Comparison of ENCODE assay signal across 9 cellular contexts in genomic region chr16:13436641-13437423, GRCh38.
DNase-seq lines count a peak whose midpoint lies in the region; ATAC-seq, FAIRE-seq and TF ChIP-seq lines count a peak whose summit lies in the region.
"Had no signal": no experiment of that assay in that cellular context is flagged by ENCODE, and none has a peak within 500 bp of the region (broad histone marks: within the 10 kb centered on the region; RNA-seq: fewer than 3 reads in every experiment).

No MANE protein-coding gene starts in this region.

- no peaks in the 10 kb centered on the region for H3K79me2 ChIP-seq in OCI-LY3 (ENCODE audit: low read length)
- H3K79me2 ChIP-seq: parathyroid adenoma had no signal

- no peak overlapping the region for H2AFZ ChIP-seq in OCI-LY3 (ENCODE audit: low read depth, low read length)
- H2AFZ ChIP-seq: parathyroid adenoma had no signal

- TF ChIP-seq CTCF in OCI-LY3 (IDR thresholded peaks at IDR 0.05; ENCODE audit: low read depth, low read length) (no peak), pancreas (IDR thresholded peaks at IDR 0.05) (no peak), brain microvascular endothelial cell (IDR thresholded peaks at IDR 0.05; ENCODE audit: low read depth, low read length, missing control alignments) (no peak)

- H3K9ac ChIP-seq in OCI-LY3 (ENCODE audit: low read length) = no peak overlapping the region
- H3K9ac ChIP-seq: parathyroid adenoma had no signal

- H3K36me3 ChIP-seq in OCI-LY3 (replicated peaks; ENCODE audit: low read depth, low read length) (no peaks in the 10 kb centered on the region), pancreas (no peaks in the 10 kb centered on the region), brain microvascular endothelial cell (replicated peaks) (no peaks in the 10 kb centered on the region)

- H3K4me1 ChIP-seq in OCI-LY3 (ENCODE audit: low read length) (peaks cover 47% of the 10 kb centered on the region), pancreas (no peaks in the 10 kb centered on the region)

- DNase-seq in pancreas (peak in 2 of 6 donors; percentile 2 to 13), brain microvascular endothelial cell (no peak), SIG-M5 treated with dmso at 0.1 percent for 504 hours (lab: John Stamatoyannopoulos, UW; ENCODE audit: unreplicated experiment) (no peak), mesenteric fat pad (ENCODE audit: low spot score) (no peak), NAMALWA (ENCODE audit: low spot score) (no peak)

- FAIRE-seq in pancreas (lab: Jason Lieb, UNC) = no peak

- intact Hi-C loops in pancreas (cut with DNase I) = no loop called here

- H3K27me3 ChIP-seq in OCI-LY3 (ENCODE audit: low read depth, low read length) (no peaks in the 10 kb centered on the region), pancreas (no peaks in the 10 kb centered on the region), brain microvascular endothelial cell (replicated peaks) (no peaks in the 10 kb centered on the region)

- peak overlapping the region; percentile 40 for H3K27ac ChIP-seq in OCI-LY3 (ENCODE audit: low read length)
- H3K27ac ChIP-seq in pancreas = no peak overlapping the region
- no peak overlapping the region for H3K27ac ChIP-seq in brain microvascular endothelial cell
- H3K27ac ChIP-seq: parathyroid adenoma had no signal

- H3K9me3 ChIP-seq in OCI-LY3 (ENCODE audit: insufficient read depth, low read length) (no peaks in the 10 kb centered on the region), pancreas (no peaks in the 10 kb centered on the region)

- WGBS in pancreas, 2 donors = 45 to 46% methylated on average over 8 of the region's 8 CpGs

- H3K4me2 ChIP-seq in OCI-LY3 (ENCODE audit: low read length) = peak overlapping the region; percentile 27

- no peak overlapping the region; the same call in 1 of the 2 replicates for H3K4me3 ChIP-seq in OCI-LY3 (ENCODE audit: low read length)
- H3K4me3 ChIP-seq in pancreas = no peak overlapping the region
- no peak overlapping the region for H3K4me3 ChIP-seq in brain microvascular endothelial cell (ENCODE audit: low read depth, low read length)

- in situ Hi-C loops in brain microvascular endothelial cell (cut with HindIII; ENCODE audit: low pct_ligation_motif_present, low sequenced_read_pairs) = no loop called here

- no peaks in the 10 kb centered on the region for H4K20me1 ChIP-seq in OCI-LY3 (ENCODE audit: insufficient read depth, low read length)

- peak; percentile 56 for ATAC-seq in GM18868 (IDR thresholded peaks at IDR 0.05; ENCODE audit: unreplicated experiment)
- peak; percentile 56 for ATAC-seq in HG02571 (IDR thresholded peaks at IDR 0.05; ENCODE audit: unreplicated experiment)
- peak in 3 of 4 donors; percentile 39 to 55 (median 54) for ATAC-seq in pancreas
